ENCODE assay signal across 8 cellular contexts in genomic region chr3:99875573-99875924, GRCh38. TPM values are rescaled to one million over a fixed set of nuclear protein-coding genes. Genes with fewer than 3 reads are reported as not detected.
DNase-seq lines count a peak whose midpoint lies in the region; ATAC-seq and TF ChIP-seq lines count a peak whose summit lies in the region.

No MANE protein-coding gene starts in this region.

- peaks cover 51% of the 10 kb centered on the region for H3K36me3 ChIP-seq in WERI-Rb-1

- H3K27me3 ChIP-seq in WERI-Rb-1 (ENCODE audit: insufficient read depth, low read depth, severe bottlenecking), result no peaks in the 10 kb centered on the region

- TF ChIP-seq CTCF in WERI-Rb-1 (IDR thresholded peaks at IDR 0.05; ENCODE audit: low read depth, low read length) (no peak), fibroblast of villous mesenchyme (IDR thresholded peaks at IDR 0.05; ENCODE audit: insufficient read depth, low read depth, low read length) (no peak), omental fat pad (IDR thresholded peaks at IDR 0.05) (no peak)

- intact Hi-C loops in activated naive CD4-positive, alpha-beta T cell treated with anti-CD3 and anti-CD28 coated beads for 36 hours (cut with micrococcal nuclease), result loop anchor here (1.0 to 10.0 kb wide), 2 partner anchors 8 to 971 kb away; partner anchors contain the start of gene DCBLD2

- peak overlapping the region; percentile 65 for H3K4me3 Mint-ChIP-seq in activated naive CD4-positive, alpha-beta T cell treated with anti-CD3 and anti-CD28 coated beads for 36 hours

- no peaks in the 10 kb centered on the region for H3K36me3 Mint-ChIP-seq in activated naive CD4-positive, alpha-beta T cell treated with anti-CD3 and anti-CD28 coated beads for 36 hours (ENCODE audit: low read depth)

- ATAC-seq in omental fat pad (ENCODE audit: low FRiP score), result peak; percentile 81

- H3K27me3 Mint-ChIP-seq in activated naive CD4-positive, alpha-beta T cell treated with anti-CD3 and anti-CD28 coated beads for 36 hours (ENCODE audit: low read depth), result no peaks in the 10 kb centered on the region

- peaks cover 13% of the 10 kb centered on the region for H3K4me1 Mint-ChIP-seq in activated naive CD4-positive, alpha-beta T cell treated with anti-CD3 and anti-CD28 coated beads for 36 hours (ENCODE audit: low read depth)

- CTCF ChIA-PET in activated naive CD4-positive, alpha-beta T cell treated with anti-CD3 and anti-CD28 coated beads for 36 hours (lab: Charles Lee), result interaction anchor here (1.2 kb wide), 1 partner anchor 193 kb away, joined by 3 read pairs; no protein-coding TSS in a partner anchor

- H3K9me3 Mint-ChIP-seq in activated naive CD4-positive, alpha-beta T cell treated with anti-CD3 and anti-CD28 coated beads for 36 hours, result no peaks in the 10 kb centered on the region

- no peak overlapping the region for H3K27ac Mint-ChIP-seq in activated naive CD4-positive, alpha-beta T cell treated with anti-CD3 and anti-CD28 coated beads for 36 hours

- H3K27ac ChIP-seq in WERI-Rb-1, result peak overlapping the region; percentile 92

- H3K4me3 ChIP-seq in WERI-Rb-1 (ENCODE audit: low read depth, low read length) (peak overlapping the region; percentile 99), fibroblast of villous mesenchyme (ENCODE audit: low read depth, low read length) (peak overlapping the region; percentile 96)

- H3K9me3 ChIP-seq in WERI-Rb-1 (ENCODE audit: severe bottlenecking), result no peaks in the 10 kb centered on the region

- no peak for DNase-seq in activated naive CD4-positive, alpha-beta T cell treated with anti-CD3 and anti-CD28 coated beads for 36 hours
- DNase-seq in activated naive CD4-positive, alpha-beta T cell treated with anti-CD3 and anti-CD28 coated beads, Interleukin-2, amount 50 U/mL, for 16 hours, result no peak
- DNase-seq in WERI-Rb-1, result no peak
- DNase-seq in fibroblast of villous mesenchyme (ENCODE audit: low read depth), result peak; percentile 80
- DNase-seq in omental fat pad (ENCODE audit: low spot score), result no peak
- no peak for DNase-seq in superior temporal gyrus (ENCODE audit: extremely low spot score)
- no peak for DNase-seq in C1 segment of cervical spinal cord (lab: John Stamatoyannopoulos, UW)
- no peak for DNase-seq in effector CD8-positive, alpha-beta T cell (lab: John Stamatoyannopoulos, UW)

RNA-seq across cellular contexts. Expression of gene CMSS1, which starts 57.9 kb away (rescaled TPM):
- total RNA-seq in activated naive CD4-positive, alpha-beta T cell treated with anti-CD3 and anti-CD28 coated beads for 36 hours, result 100 to 1,000 TPM in 1 of 2 experiments, 10 to 100 TPM in 1; 95.8 to 106 TPM
- total RNA-seq in fibroblast of villous mesenchyme, result 7.1 and 8.6 TPM in 2 replicates
- 10 to 100 TPM; 16.9 to 29.3 (median 21.1) TPM for total RNA-seq in omental fat pad
